Comparison of ENCODE assay signal across 22 cellular contexts in genomic region chr1:7406641-7407546, GRCh38.
DNase-seq lines count a peak whose midpoint lies in the region; ATAC-seq and TF ChIP-seq lines count a peak whose summit lies in the region.
"Had no signal": no experiment of that assay in that cellular context is flagged by ENCODE, and none has a peak within 500 bp of the region (broad histone marks: within the 10 kb centered on the region; RNA-seq: fewer than 3 reads in every experiment).

No MANE protein-coding gene starts in this region.

- no peaks in the 10 kb centered on the region for H3K9me2 ChIP-seq in MM.1S (replicated peaks; ENCODE audit: insufficient read depth, low read length)

- ATAC-seq in foreskin keratinocyte (no peak), esophagus mucosa (no peak)
- ATAC-seq: body of pancreas; CD8-positive, alpha-beta T cell had no signal

- H3K36me3 ChIP-seq in MM.1S (replicated peaks; ENCODE audit: insufficient read depth, low read length): no peaks in the 10 kb centered on the region
- H3K36me3 ChIP-seq in vagina: no peaks in the 10 kb centered on the region
- H3K36me3 ChIP-seq: transverse colon had no signal

- no peaks in the 10 kb centered on the region for H3K36me3 Mint-ChIP-seq in activated T-cell treated with anti-CD3 and anti-CD28 coated beads, Interleukin-2, amount 50 U/mL, for 24 hours (ENCODE audit: low read depth)
- H3K36me3 Mint-ChIP-seq: CD8-positive, alpha-beta T cell had no signal

- H3K27ac ChIP-seq in MM.1S (ENCODE audit: low read length) (no peak overlapping the region; the same call in 1 of the 2 replicates), foreskin keratinocyte (peak overlapping the region; percentile 43), vagina (no peak overlapping the region)
- H3K27ac ChIP-seq: body of pancreas, transverse colon had no signal

- no peaks in the 10 kb centered on the region for H4K20me1 ChIP-seq in MM.1S (ENCODE audit: insufficient read depth, low read length)

- no peak overlapping the region for H3K4me3 Mint-ChIP-seq in activated T-cell treated with anti-CD3 and anti-CD28 coated beads, Interleukin-2, amount 50 U/mL, for 24 hours
- H3K4me3 Mint-ChIP-seq: CD8-positive, alpha-beta T cell; nephron had no signal

- no peaks in the 10 kb centered on the region for H3K9me3 ChIP-seq in MM.1S (replicated peaks; ENCODE audit: insufficient read depth, low read length)
- H3K9me3 ChIP-seq in vagina: no peaks in the 10 kb centered on the region
- H3K9me3 ChIP-seq: body of pancreas, transverse colon had no signal

- peaks cover 70% of the 10 kb centered on the region for H3K27me3 ChIP-seq in MM.1S (replicated peaks; ENCODE audit: insufficient read depth, low read length)
- peaks cover 22% of the 10 kb centered on the region for H3K27me3 ChIP-seq in foreskin keratinocyte
- H3K27me3 ChIP-seq in vagina: no peaks in the 10 kb centered on the region
- H3K27me3 ChIP-seq: body of pancreas, transverse colon had no signal

- H2AFZ ChIP-seq in MM.1S (ENCODE audit: low read length): no peak overlapping the region

- intact Hi-C loops in vagina (cut with DNase I): no loop called here

- no peaks in the 10 kb centered on the region for H3K9me3 Mint-ChIP-seq in activated T-cell treated with anti-CD3 and anti-CD28 coated beads, Interleukin-2, amount 50 U/mL, for 24 hours
- H3K9me3 Mint-ChIP-seq: CD8-positive, alpha-beta T cell had no signal

- TF ChIP-seq CTCF in MM.1S (IDR thresholded peaks at IDR 0.05; ENCODE audit: low read length): no peak
- TF ChIP-seq CTCF in foreskin keratinocyte (conservative IDR thresholded peaks at IDR 0.05): no peak
- no peak for TF ChIP-seq CTCF in vagina (IDR thresholded peaks at IDR 0.05)

- H3F3A ChIP-seq in MM.1S (ENCODE audit: insufficient read depth, low read length): no peaks in the 10 kb centered on the region

- peaks cover 14% of the 10 kb centered on the region for H3K27me3 Mint-ChIP-seq in activated T-cell treated with anti-CD3 and anti-CD28 coated beads, Interleukin-2, amount 50 U/mL, for 24 hours

- no peak for TF ChIP-seq POLR2A in vagina (IDR thresholded peaks at IDR 0.05)

- no peak overlapping the region for H3K9ac ChIP-seq in MM.1S (ENCODE audit: low read length)

- DNase-seq in activated T-cell treated with anti-CD3 and anti-CD28 coated beads, Interleukin-2, amount 50 U/mL, for 24 hours: peak; percentile 11
- no peak for DNase-seq in activated T-cell treated with anti-CD3 and anti-CD28 coated beads, Interleukin-2, amount 50 U/mL, for 1 hour
- DNase-seq in MM.1S: peak; percentile 37
- peak in 1 of 2 donors; percentile 11 for DNase-seq in foreskin keratinocyte
- DNase-seq in vagina (ENCODE audit: extremely low spot score in 2 of 2): peak; percentile 78 to 81
- DNase-seq in NCI-H146 treated with DMSO at 0.1 percent for 48 hours (lab: John Stamatoyannopoulos, UW; ENCODE audit: unreplicated experiment): no peak
- no peak for DNase-seq in midbrain (lab: John Stamatoyannopoulos, UW)
- DNase-seq: ACHN; activated CD4-positive, alpha-beta T cell treated with anti-CD3 and anti-CD28 coated beads, Interleukin-2, amount 50 U/mL, for 48 hours; activated naive CD4-positive, alpha-beta T cell treated with Interleukin-2 at 50 U/mL for 16 hours; body of pancreas; EL; HCEC 1CT; KG1; NCI-H1694 treated with DMSO at 0.1 percent for 48 hours; NCI-H748 treated with DMSO at 0.1 percent for 48 hours; T1000; transverse colon had no signal

- H3K4me1 ChIP-seq in MM.1S (ENCODE audit: low read length): no peaks in the 10 kb centered on the region
- H3K4me1 ChIP-seq in foreskin keratinocyte: peaks cover 8% of the 10 kb centered on the region
- H3K4me1 ChIP-seq in vagina: no peaks in the 10 kb centered on the region
- H3K4me1 ChIP-seq: body of pancreas, transverse colon had no signal

- H3K4me1 Mint-ChIP-seq in activated T-cell treated with anti-CD3 and anti-CD28 coated beads, Interleukin-2, amount 50 U/mL, for 24 hours (ENCODE audit: low read depth): no peaks in the 10 kb centered on the region

- H3K4me3 ChIP-seq in MM.1S (ENCODE audit: low read length): no peak overlapping the region
- no peak overlapping the region for H3K4me3 ChIP-seq in vagina
- H3K4me3 ChIP-seq: body of pancreas, lung, transverse colon had no signal

- no peak overlapping the region for H3K27ac Mint-ChIP-seq in activated T-cell treated with anti-CD3 and anti-CD28 coated beads, Interleukin-2, amount 50 U/mL, for 24 hours
- H3K27ac Mint-ChIP-seq: CD8-positive, alpha-beta T cell; nephron had no signal

- no peak overlapping the region for H3K4me2 ChIP-seq in MM.1S (ENCODE audit: low read depth, low read length)

- no peaks in the 10 kb centered on the region for H3K79me2 ChIP-seq in MM.1S (ENCODE audit: low read length)

Comparison
In these comparisons a context has a peak if more than half of its experiments do, and no peak if none do; other contexts are left out.
1. DNase-seq: peak in activated T-cell treated with anti-CD3 and anti-CD28 coated beads, Interleukin-2, amount 50 U/mL, for 24 hours (single experiment), MM.1S (single experiment) and vagina (2 of 2); none in activated T-cell treated with anti-CD3 and anti-CD28 coated beads, Interleukin-2, amount 50 U/mL, for 1 hour (single experiment), NCI-H146 treated with DMSO at 0.1 percent for 48 hours (single experiment) and midbrain (single experiment).